ENCODE assay signal across 17 cellular contexts in the genomic region with DNA sequence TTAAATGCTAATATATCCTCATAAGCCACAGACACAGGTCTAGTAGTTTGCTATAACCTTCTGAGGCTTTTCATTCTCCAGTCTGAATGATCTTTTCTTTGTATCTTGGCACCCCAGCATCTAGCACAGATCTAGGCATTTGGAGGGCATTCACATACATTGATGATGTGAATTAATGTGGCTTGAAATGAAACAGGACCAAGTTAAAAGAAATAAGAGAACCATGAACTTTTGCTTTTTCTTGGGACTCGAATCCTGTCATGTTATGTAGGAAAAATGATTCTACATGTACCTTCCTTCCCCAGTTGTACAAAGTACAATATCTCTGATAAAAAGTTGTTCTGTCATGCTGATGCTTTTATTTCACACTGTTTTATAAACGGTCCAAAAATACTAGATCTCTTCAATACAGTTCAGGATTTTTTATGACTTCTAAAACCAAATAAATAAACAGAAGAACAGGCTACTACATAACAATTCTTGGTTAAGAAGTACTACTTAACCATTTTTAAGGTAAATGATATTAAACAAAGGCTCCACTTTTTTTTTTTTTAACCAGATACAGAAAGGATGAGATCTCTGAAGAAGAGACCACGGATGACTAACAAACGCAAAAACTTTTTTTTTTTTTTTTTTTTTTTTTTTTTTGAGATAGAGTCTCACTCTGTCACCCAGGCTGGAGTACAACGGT. TPM values are rescaled to one million over a fixed set of nuclear protein-coding genes. Genes with fewer than 3 reads are reported as not detected.
DNase-seq lines count a peak whose midpoint lies in the region; ATAC-seq and TF ChIP-seq lines count a peak whose summit lies in the region.
"Had no signal": no experiment of that assay in that cellular context is flagged by ENCODE, and none has a peak within 500 bp of the region (broad histone marks: within the 10 kb centered on the region; RNA-seq: fewer than 3 reads in every experiment).

No MANE protein-coding gene starts in this region.

- peaks cover 64% of the 10 kb centered on the region for H3K4me1 Mint-ChIP-seq in progenitor cell of endocrine pancreas (ENCODE audit: low read depth)

- no peak for TF ChIP-seq CTCF in heart left ventricle (IDR thresholded peaks at IDR 0.05)
- no peak for TF ChIP-seq CTCF in gastroesophageal sphincter (IDR thresholded peaks at IDR 0.05)
- TF ChIP-seq CTCF in progenitor cell of endocrine pancreas (IDR thresholded peaks at IDR 0.05; ENCODE audit: unreplicated experiment): no peak
- TF ChIP-seq CTCF in upper lobe of left lung (IDR thresholded peaks at IDR 0.05): no peak

- intact Hi-C loops in heart left ventricle (cut with DNase I): loop anchor here in 8 of 10 donors (5.0 to 10.0 kb wide), 4 partner anchors 32 to 132 kb away; no protein-coding TSS in a partner anchor
- intact Hi-C loops in Right ventricle myocardium superior (cut with DNase I): loop anchor here (5.0 kb wide), 1 partner anchor 42 kb away; no protein-coding TSS in a partner anchor

- H3K36me3 Mint-ChIP-seq in progenitor cell of endocrine pancreas (ENCODE audit: insufficient read depth): peaks cover 4% of the 10 kb centered on the region
- H3K36me3 Mint-ChIP-seq: CD8-positive, alpha-beta T cell; stimulated activated effector memory CD8-positive, alpha-beta T cell treated with anti-CD3 and anti-CD28 coated beads, Interleukin-12 subunit alpha, Interleukin-12 subunit beta, amount 100 ng/mL, for 72 hours had no signal

- H3K4me3 Mint-ChIP-seq in progenitor cell of endocrine pancreas (ENCODE audit: low read depth): peak overlapping the region; percentile 95
- H3K4me3 Mint-ChIP-seq: CD8-positive, alpha-beta T cell; stimulated activated effector memory CD8-positive, alpha-beta T cell treated with anti-CD3 and anti-CD28 coated beads, Interleukin-12 subunit alpha, Interleukin-12 subunit beta, amount 100 ng/mL, for 72 hours had no signal

- TF ChIP-seq POLR2A in heart left ventricle (IDR thresholded peaks at IDR 0.05): no peak
- no peak for TF ChIP-seq POLR2A in gastroesophageal sphincter (IDR thresholded peaks at IDR 0.05)
- no peak for TF ChIP-seq POLR2A in upper lobe of left lung (IDR thresholded peaks at IDR 0.05)

- H3K27ac Mint-ChIP-seq in progenitor cell of endocrine pancreas: peak overlapping the region; percentile 47
- H3K27ac Mint-ChIP-seq: activated CD4-positive, alpha-beta T cell treated with anti-CD3 and anti-CD28 coated beads, Interleukin-2, amount 10 ng/mL, durations not matched to agents 24 days and 14 days; CD8-positive, alpha-beta T cell; effector memory CD8-positive, alpha-beta T cell; stimulated activated effector memory CD8-positive, alpha-beta T cell treated with anti-CD3 and anti-CD28 coated beads, Interleukin-12 subunit alpha, Interleukin-12 subunit beta, amount 100 ng/mL, for 72 hours had no signal

- DNase-seq in heart left ventricle (no peak), Right ventricle myocardium superior (no peak), progenitor cell of endocrine pancreas (ENCODE audit: low spot score, unreplicated experiment) (no peak), upper lobe of left lung (no peak)
- DNase-seq: activated CD4-positive, alpha-beta T cell treated with anti-CD3 and anti-CD28 coated beads, Interleukin-2, amount 10 ng/mL, durations not matched to agents 24 days and 14 days; CD8-positive, alpha-beta T cell; effector memory CD8-positive, alpha-beta T cell; NCI-H2081 treated with DMSO at 0.1 percent for 48 hours; SHP77; stimulated activated CD4-positive, alpha-beta T cell treated with anti-CD3 and anti-CD28 coated beads, Interleukin-4, amount 100 ng/mL, for 1 hour had no signal

- H3K4me1 ChIP-seq in heart left ventricle (peaks cover 18 to 82% (median 67%) of the 10 kb centered on the region in 12 donors), gastroesophageal sphincter (peaks cover 30 to 89% (median 41%) of the 10 kb centered on the region in 3 donors), upper lobe of left lung (peaks cover 65 to 81% (median 71%) of the 10 kb centered on the region in 4 donors)

- H3K36me3 ChIP-seq in heart left ventricle: no peaks in the 10 kb centered on the region
- no peaks in the 10 kb centered on the region for H3K36me3 ChIP-seq in gastroesophageal sphincter
- no peaks in the 10 kb centered on the region for H3K36me3 ChIP-seq in upper lobe of left lung

- H3K27me3 Mint-ChIP-seq in progenitor cell of endocrine pancreas: no peaks in the 10 kb centered on the region

- H3K27me3 ChIP-seq in heart left ventricle: no peaks in the 10 kb centered on the region
- H3K27me3 ChIP-seq in gastroesophageal sphincter: no peaks in the 10 kb centered on the region
- H3K27me3 ChIP-seq in upper lobe of left lung: no peaks in the 10 kb centered on the region

- H3K9me3 ChIP-seq in heart left ventricle (no peaks in the 10 kb centered on the region), gastroesophageal sphincter (no peaks in the 10 kb centered on the region), upper lobe of left lung (no peaks in the 10 kb centered on the region)

- peak overlapping the region in 5 of 12 donors; percentile 2 to 71 (median 14) for H3K4me3 ChIP-seq in heart left ventricle
- H3K4me3 ChIP-seq in gastroesophageal sphincter: peak overlapping the region; percentile 11 to 76
- peak overlapping the region in 1 of 4 donors; percentile 6 for H3K4me3 ChIP-seq in upper lobe of left lung

- WGBS in heart left ventricle, 4 donors: 52 to 64% (median 53%) methylated on average over 5 of the region's 5 CpGs
- WGBS in gastroesophageal sphincter (ENCODE audit: low coverage in 1 of 2), 2 donors: 38 to 53% methylated on average over 4 to 5 of the region's 5 CpGs
- 61 to 66% methylated on average over 5 of the region's 5 CpGs for WGBS in upper lobe of left lung, 2 donors

- ATAC-seq in heart left ventricle (no peak), Right ventricle myocardium superior (ENCODE audit: poor library complexity) (no peak), gastroesophageal sphincter (no peak), upper lobe of left lung (ENCODE audit: low FRiP score in 2 of 2) (no peak), GM21737 (IDR thresholded peaks at IDR 0.05; ENCODE audit: unreplicated experiment) (no peak), GM21390 (IDR thresholded peaks at IDR 0.05; ENCODE audit: unreplicated experiment) (no peak), GM19467 (IDR thresholded peaks at IDR 0.05; ENCODE audit: unreplicated experiment) (no peak)
- ATAC-seq: CD8-positive, alpha-beta T cell; effector memory CD8-positive, alpha-beta T cell; stimulated activated effector memory CD8-positive, alpha-beta T cell treated with anti-CD3 and anti-CD28 coated beads, Interleukin-12 subunit alpha, Interleukin-12 subunit beta, amount 100 ng/mL, for 72 hours had no signal

- H3K9me3 Mint-ChIP-seq in progenitor cell of endocrine pancreas (ENCODE audit: low read depth): no peaks in the 10 kb centered on the region
- H3K9me3 Mint-ChIP-seq: activated CD4-positive, alpha-beta T cell treated with anti-CD3 and anti-CD28 coated beads, Interleukin-2, amount 10 ng/mL, durations not matched to agents 24 days and 14 days; CD8-positive, alpha-beta T cell; effector memory CD8-positive, alpha-beta T cell; stimulated activated effector memory CD8-positive, alpha-beta T cell treated with anti-CD3 and anti-CD28 coated beads, Interleukin-12 subunit alpha, Interleukin-12 subunit beta, amount 100 ng/mL, for 72 hours had no signal

- TF ChIP-seq EP300 in gastroesophageal sphincter (IDR thresholded peaks at IDR 0.05) (no peak), upper lobe of left lung (IDR thresholded peaks at IDR 0.05) (no peak)

- H3K27ac ChIP-seq in heart left ventricle (peak overlapping the region; percentile 83 to 95 (median 88)), gastroesophageal sphincter (peak overlapping the region; percentile 91 to 97 (median 92)), upper lobe of left lung (peak overlapping the region; percentile 81 to 92 (median 83))
- H3K27ac ChIP-seq: 22Rv1, parathyroid adenoma had no signal

RNA-seq across cellular contexts. Expression of gene SORT1, which starts 3.0 kb away (rescaled TPM):
- total RNA-seq in heart left ventricle: 100 to 1,000 TPM in 7 of 9 donors, 10 to 100 TPM in 2; 75.5 to 346 (median 165) TPM
- 100 to 1,000 TPM in 1 of 2 donors, 10 to 100 TPM in 1; 36.9 to 133 TPM for polyA plus RNA-seq in heart left ventricle
- 127 TPM for total RNA-seq in Right ventricle myocardium superior
- 100 to 1,000 TPM in 2 of 4 donors, 10 to 100 TPM in 2; 66.6 to 142 (median 105) TPM for total RNA-seq in gastroesophageal sphincter
- total RNA-seq in progenitor cell of endocrine pancreas: 110 and 116 TPM in 2 replicates
- total RNA-seq in upper lobe of left lung: 100 to 1,000 TPM; 105 to 222 (median 116) TPM

RNA-seq across cellular contexts. Expression of gene PSMA5, which starts 31.5 kb away (rescaled TPM):
- total RNA-seq in heart left ventricle (10 to 100 TPM; 24.3 to 74.9 (median 61.0) TPM), Right ventricle myocardium superior (56.8 TPM), gastroesophageal sphincter (10 to 100 TPM; 28.2 to 61.5 (median 30.4) TPM), progenitor cell of endocrine pancreas (71.4 and 81.1 TPM in 2 replicates), upper lobe of left lung (10 to 100 TPM; 15.2 to 69.5 (median 29.8) TPM)
- 10 to 100 TPM; 31.5 to 94.7 TPM for polyA plus RNA-seq in heart left ventricle
